ENCODE assay signal across 1 cellular context in genomic region chr5:172530835-172531703, GRCh38.
TF ChIP-seq lines count a peak whose summit lies in the region.

No MANE protein-coding gene starts in this region.

TF ChIP-seq in K562, 482 proteins besides CTCF, POLR2A, EP300 and RAD21:
- TF ChIP-seq ATF3 (IDR thresholded peaks at IDR 0.05): 0 out of 2 replicates have a peak, but pooled peaks have one; percentile 8
- no peak for TF ChIP-seq ATF3 (CRISPR knock-in tag; conservative IDR thresholded peaks at IDR 0.05)
- TF ChIP-seq MTA3 (IDR thresholded peaks at IDR 0.05; ENCODE audit: borderline replicate concordance): no peak
TF ChIP-seq in K562: peak in this region for 1.
